ENCODE assay signal across 8 cellular contexts in the genomic region with DNA sequence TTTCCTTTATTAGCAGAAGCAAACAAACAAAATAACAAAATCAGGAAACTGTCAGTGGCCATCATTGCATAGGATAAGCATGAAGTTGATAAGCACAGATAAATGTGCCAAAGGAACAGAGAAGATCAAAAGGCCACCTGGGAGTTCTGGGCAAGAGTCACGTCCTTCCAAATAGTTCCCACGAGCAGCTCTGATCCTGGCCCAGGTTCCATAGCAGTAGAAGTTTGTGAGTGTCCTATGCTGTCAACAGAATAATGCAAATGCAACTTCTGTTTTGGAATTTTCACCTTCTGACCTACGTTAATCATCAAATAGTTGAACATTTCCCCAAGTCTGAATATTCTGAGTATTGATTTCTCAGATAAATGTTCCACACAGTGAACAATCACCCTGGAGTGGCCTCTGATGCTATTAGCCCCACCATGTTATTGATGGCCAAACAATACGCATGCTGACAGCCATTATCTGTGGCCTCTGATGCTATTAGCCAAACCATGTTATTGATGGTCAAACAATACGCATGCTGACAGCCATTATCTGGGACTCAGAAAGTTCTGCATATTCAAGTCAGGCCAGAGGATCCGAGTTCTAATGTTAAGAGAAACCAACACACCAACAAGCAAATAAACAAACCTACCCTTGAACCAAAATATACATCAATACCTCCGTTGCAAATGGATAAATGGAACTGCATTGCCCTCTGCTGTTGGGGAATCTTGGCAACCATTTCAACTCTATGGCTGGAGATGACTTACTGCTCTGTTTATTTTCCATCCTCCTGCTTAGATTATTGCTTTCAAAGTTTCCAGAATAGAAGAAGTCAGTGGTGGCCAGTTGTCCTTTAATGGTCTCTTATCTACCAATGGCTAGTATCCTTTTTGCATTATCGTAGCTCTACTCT.
A peak's percentile ranks its signal among the peaks of the same experiment; 100 is the strongest.
DNase-seq lines count a peak whose midpoint lies in the region; ATAC-seq and TF ChIP-seq lines count a peak whose summit lies in the region.

No MANE protein-coding gene starts in this region.

- dilution Hi-C loops in mammary epithelial cell (cut with HindIII; ENCODE audit: low sequenced_read_pairs): no loop called here

- H3K79me2 ChIP-seq in Karpas-422 (ENCODE audit: low read length) (no peaks in the 10 kb centered on the region), mammary epithelial cell (ENCODE audit: insufficient read depth, low read length) (no peaks in the 10 kb centered on the region)

- H3K4me2 ChIP-seq in Karpas-422 (ENCODE audit: low read depth, low read length, poor library complexity, severe bottlenecking): no peak overlapping the region
- H3K4me2 ChIP-seq in mammary epithelial cell (ENCODE audit: insufficient read depth, low read depth, low read length): no peak overlapping the region

- H3K27me3 Mint-ChIP-seq in CD8-positive, alpha-beta T cell (ENCODE audit: low read depth): no peaks in the 10 kb centered on the region

- H2AFZ ChIP-seq in Karpas-422 (ENCODE audit: low read length) (no peak overlapping the region), mammary epithelial cell (ENCODE audit: low read depth, low read length) (no peak overlapping the region)

- H3K9ac ChIP-seq in Karpas-422 (ENCODE audit: low read length) (no peak overlapping the region), mammary epithelial cell (ENCODE audit: insufficient read depth, low read length) (no peak overlapping the region)

- no peaks in the 10 kb centered on the region for H3K9me2 ChIP-seq in Karpas-422 (replicated peaks; ENCODE audit: insufficient read depth, low read length)

- no peaks in the 10 kb centered on the region for H3K9me3 Mint-ChIP-seq in CD8-positive, alpha-beta T cell

- no peaks in the 10 kb centered on the region for H3K36me3 Mint-ChIP-seq in CD8-positive, alpha-beta T cell

- H3K27ac ChIP-seq in Karpas-422 (ENCODE audit: low read length) (no peak overlapping the region), mammary epithelial cell (ENCODE audit: insufficient read depth, low read depth, low read length) (no peak overlapping the region)
- no peak overlapping the region for H3K27ac ChIP-seq in CD8-positive, alpha-beta T cell (ENCODE audit: low read depth, low read length)

- POLR2A ChIA-PET in CD8-positive, alpha-beta T cell (lab: Charles Lee): no interaction called here

- ATAC-seq in GM19467 (IDR thresholded peaks at IDR 0.05; ENCODE audit: unreplicated experiment): no peak
- no peak for ATAC-seq in CD8-positive, alpha-beta T cell

- peak; percentile 36 to 59 for TF ChIP-seq CTCF in mammary epithelial cell (conservative IDR thresholded peaks at IDR 0.05 in 1 of 2, IDR thresholded peaks at IDR 0.05 in 1 of 2; ENCODE audit: extremely low read depth in 1 of 2, insufficient read depth in 1 of 2, low read depth in 1 of 2, low read length in 2 of 2)
- TF ChIP-seq CTCF in CD8-positive, alpha-beta T cell (IDR thresholded peaks at IDR 0.05): no peak

- H3K4me1 ChIP-seq in Karpas-422 (ENCODE audit: low read length): no peaks in the 10 kb centered on the region
- no peaks in the 10 kb centered on the region for H3K4me1 ChIP-seq in mammary epithelial cell (ENCODE audit: insufficient read depth, low read length)
- no peaks in the 10 kb centered on the region for H3K4me1 ChIP-seq in CD8-positive, alpha-beta T cell (ENCODE audit: insufficient read depth, low read length)

- no peak overlapping the region for H3K27ac Mint-ChIP-seq in CD8-positive, alpha-beta T cell

- H3K4me3 ChIP-seq in Karpas-422 (ENCODE audit: low read length) (no peak overlapping the region), mammary epithelial cell (replicated peaks in 1 of 3; ENCODE audit: insufficient read depth in 1 of 3, low read depth in 2 of 3, low read length in 3 of 3) (no peak overlapping the region)
- H3K4me3 ChIP-seq in CD8-positive, alpha-beta T cell (ENCODE audit: low read depth, low read length): no peak overlapping the region

- no peaks in the 10 kb centered on the region for H3K4me1 Mint-ChIP-seq in CD8-positive, alpha-beta T cell (ENCODE audit: low read depth)

- H3K9me3 ChIP-seq in Karpas-422 (ENCODE audit: low read length): no peaks in the 10 kb centered on the region
- no peaks in the 10 kb centered on the region for H3K9me3 ChIP-seq in mammary epithelial cell (replicated peaks; ENCODE audit: insufficient read depth, low read length)
- no peaks in the 10 kb centered on the region for H3K9me3 ChIP-seq in CD8-positive, alpha-beta T cell (ENCODE audit: low read length)

- CTCF ChIA-PET in mammary epithelial cell (lab: Charles Lee; ENCODE audit: low non-redundant PET): no interaction called here
- CTCF ChIA-PET in CD8-positive, alpha-beta T cell (lab: Charles Lee): no interaction called here

- BruUV-seq in mammary epithelial cell (replicated peaks; lab: Mats Ljungman, UMichigan): no TSS peak

- in situ Hi-C loops in mammary epithelial cell (cut with MboI; ENCODE audit: low sequenced_read_pairs in 2 of 2): loop anchor here (25.0 kb wide), 2 partner anchors 260 to 340 kb away; a partner anchor contains a TSS

- peak; percentile 6 for DNase-seq in ELF-1 (ENCODE audit: low read depth, low spot score)
- peak; percentile 50 for DNase-seq in Karpas-422
- DNase-seq in mammary epithelial cell: peak; percentile 8
- peak; percentile 18 for DNase-seq in midbrain (lab: John Stamatoyannopoulos, UW)
- no peak for DNase-seq in CD8-positive, alpha-beta T cell
- DNase-seq in nucleus accumbens (lab: John Stamatoyannopoulos, UW): no peak
- no peak for DNase-seq in activated naive CD4-positive, alpha-beta T cell (lab: John Stamatoyannopoulos, UW)

- H3K27me3 ChIP-seq in Karpas-422 (ENCODE audit: low read length): no peaks in the 10 kb centered on the region
- H3K27me3 ChIP-seq in mammary epithelial cell (ENCODE audit: insufficient read depth, low read length): no peaks in the 10 kb centered on the region
- no peaks in the 10 kb centered on the region for H3K27me3 ChIP-seq in CD8-positive, alpha-beta T cell (ENCODE audit: insufficient read depth, low read length)

- 42% methylated on average over 8 of the region's 8 CpGs for WGBS in mammary epithelial cell (ENCODE audit: low coverage, missing lambda C conversion rate)

- no peak overlapping the region for H3K4me3 Mint-ChIP-seq in CD8-positive, alpha-beta T cell

- H4K20me1 ChIP-seq in Karpas-422 (ENCODE audit: insufficient read depth, low read depth, low read length) (no peaks in the 10 kb centered on the region), mammary epithelial cell (ENCODE audit: insufficient read depth, low read length) (no peaks in the 10 kb centered on the region)

- no peaks in the 10 kb centered on the region for H3K36me3 ChIP-seq in Karpas-422 (ENCODE audit: insufficient read depth, low read length)
- H3K36me3 ChIP-seq in mammary epithelial cell (ENCODE audit: insufficient read depth, low read length): no peaks in the 10 kb centered on the region
- no peaks in the 10 kb centered on the region for H3K36me3 ChIP-seq in CD8-positive, alpha-beta T cell (ENCODE audit: insufficient read depth, low read length)

- intact Hi-C loops in mammary epithelial cell (cut with micrococcal nuclease): loop anchor here (1.0 to 5.0 kb wide), 3 partner anchors 135 to 440 kb away; no protein-coding TSS in a partner anchor
- intact Hi-C loops in CD8-positive, alpha-beta T cell (cut with DNase I, micrococcal nuclease): loop anchor here in 1 of 2 experiments (5.0 kb wide), 1 partner anchor 265 kb away; no protein-coding TSS in a partner anchor

Comparison
In these comparisons a context has a peak if more than half of its experiments do, and no peak if none do; other contexts are left out.
1. DNase-seq: peak in ELF-1 (single experiment), Karpas-422 (single experiment), mammary epithelial cell (single experiment) and midbrain (single experiment); none in CD8-positive, alpha-beta T cell (0 of 7), nucleus accumbens (0 of 56) and activated naive CD4-positive, alpha-beta T cell (0 of 4).